In genomic region chr2:24343225-24343882, GRCh38 we compare ENCODE assay signal across 14 cellular contexts. TPM values are rescaled to one million over a fixed set of nuclear protein-coding genes. Genes with fewer than 3 reads are reported as not detected.
A peak's percentile ranks its signal among the peaks of the same experiment; 100 is the strongest.
DNase-seq lines count a peak whose midpoint lies in the region; ATAC-seq and TF ChIP-seq lines count a peak whose summit lies in the region.
"Had no signal": no experiment of that assay in that cellular context is flagged by ENCODE, and none has a peak within 500 bp of the region (broad histone marks: within the 10 kb centered on the region; RNA-seq: fewer than 3 reads in every experiment).

No MANE protein-coding gene starts in this region.

- H3K4me1 ChIP-seq in vagina: peaks cover 12% of the 10 kb centered on the region
- H3K4me1 ChIP-seq: uterus had no signal

- peaks cover 27% of the 10 kb centered on the region for H3K4me1 Mint-ChIP-seq in endothelial cell (ENCODE audit: unreplicated experiment)

- no peak overlapping the region for H3K4me3 Mint-ChIP-seq in endothelial cell (ENCODE audit: unreplicated experiment)

- H3K27me3 ChIP-seq in vagina: no peaks in the 10 kb centered on the region
- H3K27me3 ChIP-seq: heart left ventricle, Peyer's patch, uterus had no signal

- H3K27me3 Mint-ChIP-seq in endothelial cell (ENCODE audit: unreplicated experiment): peaks cover 2% of the 10 kb centered on the region

- TF ChIP-seq POLR2A in vagina (IDR thresholded peaks at IDR 0.05): no peak

- intact Hi-C loops in vagina (cut with DNase I): no loop called here

- peaks cover 7% of the 10 kb centered on the region for H3K36me3 Mint-ChIP-seq in endothelial cell (ENCODE audit: low read depth, unreplicated experiment)

- no peak overlapping the region for H3K4me3 ChIP-seq in vagina
- H3K4me3 ChIP-seq: heart left ventricle, lung, Peyer's patch, uterus had no signal

- no peaks in the 10 kb centered on the region for H3K9me3 Mint-ChIP-seq in endothelial cell (ENCODE audit: unreplicated experiment)

- H3K36me3 ChIP-seq in vagina: no peaks in the 10 kb centered on the region
- H3K36me3 ChIP-seq: heart left ventricle, Peyer's patch, uterus had no signal

- H3K27ac ChIP-seq in vagina: no peak overlapping the region
- H3K27ac ChIP-seq: uterus had no signal

- ATAC-seq in GM18508 (IDR thresholded peaks at IDR 0.05; ENCODE audit: insufficient read depth, unreplicated experiment): peak; percentile 63
- ATAC-seq in GM21528 (IDR thresholded peaks at IDR 0.05; ENCODE audit: low FRiP score, unreplicated experiment): peak; percentile 69
- peak; percentile 66 for ATAC-seq in HG03354 (IDR thresholded peaks at IDR 0.05; ENCODE audit: poor library complexity, severe bottlenecking, unreplicated experiment)
- ATAC-seq: heart left ventricle had no signal

- H3K9me3 ChIP-seq in vagina: no peaks in the 10 kb centered on the region
- H3K9me3 ChIP-seq: heart left ventricle, Peyer's patch, uterus had no signal

- TF ChIP-seq CTCF in endothelial cell (IDR thresholded peaks at IDR 0.05; ENCODE audit: unreplicated experiment) (no peak), vagina (IDR thresholded peaks at IDR 0.05) (no peak)

- no peak for DNase-seq in endothelial cell (ENCODE audit: low spot score)
- no peak for DNase-seq in globus pallidus (ENCODE audit: low spot score)
- no peak for DNase-seq in NCI-H345 (lab: John Stamatoyannopoulos, UW)
- DNase-seq in activated naive CD4-positive, alpha-beta T cell treated with Interleukin-2 at 50 U/mL for 16 hours: no peak
- DNase-seq in vagina (ENCODE audit: extremely low spot score in 2 of 2): no peak
- DNase-seq: DMS 273 treated with DMSO at 0.1 percent for 48 hours, heart left ventricle, NCI-H1694, Peyer's patch, uterus had no signal

- H3K27ac Mint-ChIP-seq in endothelial cell (ENCODE audit: unreplicated experiment): peak overlapping the region; percentile 31

RNA-seq across cellular contexts. Expression of gene ITSN2, which starts 17.0 kb away (rescaled TPM):
- total RNA-seq in endothelial cell (ENCODE audit: unreplicated experiment) (73.3 TPM), vagina (52.5 TPM)
